In the genomic region with DNA sequence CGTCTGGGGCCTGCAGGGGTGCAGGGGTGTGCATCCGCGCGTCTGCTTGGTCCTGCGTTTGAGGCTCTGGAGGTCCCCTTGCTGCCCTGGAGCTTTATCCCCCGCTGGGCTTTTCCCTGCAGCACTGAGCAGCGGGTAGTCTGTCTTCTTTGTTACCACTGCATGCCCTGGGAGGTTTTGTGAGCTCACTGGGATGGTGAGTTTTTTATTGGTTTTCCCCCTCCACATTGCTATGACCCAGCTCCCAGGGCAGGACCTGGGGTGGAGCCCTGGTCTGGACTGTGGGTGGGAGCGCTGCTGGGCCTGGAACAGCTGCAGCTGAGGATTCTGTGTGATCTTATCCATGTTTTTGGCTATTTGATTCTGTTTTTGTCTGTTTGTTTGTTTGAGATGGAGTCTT, we compare ENCODE assay signal across 12 cellular contexts. TPM values are rescaled to one million over a fixed set of nuclear protein-coding genes. Genes with fewer than 3 reads are reported as not detected.
DNase-seq lines count a peak whose midpoint lies in the region; ATAC-seq and TF ChIP-seq lines count a peak whose summit lies in the region.
"Had no signal": no experiment of that assay in that cellular context is flagged by ENCODE, and none has a peak within 500 bp of the region (broad histone marks: within the 10 kb centered on the region; RNA-seq: fewer than 3 reads in every experiment).

No MANE protein-coding gene starts in this region.

- H3K4me2 ChIP-seq in mesendoderm (ENCODE audit: low read length), result no peak overlapping the region

- no peak overlapping the region for H3K18ac ChIP-seq in mesendoderm (ENCODE audit: low read length)

- H2BK120ac ChIP-seq in mesendoderm (ENCODE audit: low read depth, low read length), result no peak overlapping the region

- peak overlapping the region; percentile 3 for H3K56ac ChIP-seq in mesendoderm (ENCODE audit: low read length)

- H3K4ac ChIP-seq in mesendoderm (ENCODE audit: low read depth, low read length), result no peak overlapping the region

- no peak overlapping the region for H3K9ac ChIP-seq in mesendoderm (ENCODE audit: low read length)

- DNase-seq in ELF-1 (ENCODE audit: low read depth, low spot score), result peak; percentile 82
- peak; percentile 81 for DNase-seq in RPMI7951 (ENCODE audit: low read depth)
- peak; percentile 18 for DNase-seq in mesendoderm
- no peak for DNase-seq in activated CD4-positive, CD25-positive, alpha-beta regulatory T cell treated with anti-CD3 and anti-CD28 coated beads, Interleukin-2, amount 50 U/mL, for 72 hours
- DNase-seq in WERI-Rb-1, result no peak
- DNase-seq: activated naive CD4-positive, alpha-beta T cell treated with anti-CD3 and anti-CD28 coated beads, Interleukin-2, amount 10 ng/mL, durations not matched to agents 7 days and 5 days; AML-193; MM.1S; naive thymus-derived CD4-positive, alpha-beta T cell; stimulated activated CD4-positive, alpha-beta T cell treated with anti-CD3 and anti-CD28 coated beads, Interleukin-12 subunit alpha, Interleukin-12 subunit beta, amount 100 ng/mL, for 4 hours had no signal

- H3K4me1 ChIP-seq in mesendoderm (ENCODE audit: control insufficient read depth, low read depth, low read length), result peaks cover 2% of the 10 kb centered on the region

- no peak overlapping the region for H3K27ac ChIP-seq in mesendoderm (ENCODE audit: low read depth, low read length)
- H3K27ac ChIP-seq in WERI-Rb-1, result no peak overlapping the region

- no peak overlapping the region for H4K5ac ChIP-seq in mesendoderm (ENCODE audit: low read length)

- H3K4me3 ChIP-seq in mesendoderm (ENCODE audit: low read length) (no peak overlapping the region), WERI-Rb-1 (ENCODE audit: low read depth, low read length) (no peak overlapping the region)

- no peaks in the 10 kb centered on the region for H3K9me3 ChIP-seq in WERI-Rb-1 (ENCODE audit: severe bottlenecking)

- WGBS in mesendoderm (ENCODE audit: extremely low coverage, insufficient coverage, low lambda C conversion rate), result no CpG with 5 or more reads among the region's 8 CpGs

- H3K23ac ChIP-seq in mesendoderm (ENCODE audit: low read length), result no peak overlapping the region

- H4K8ac ChIP-seq in mesendoderm (ENCODE audit: low read depth, low read length), result no peak overlapping the region

- no peak for ATAC-seq in HG03025 (IDR thresholded peaks at IDR 0.05; ENCODE audit: low FRiP score, unreplicated experiment)
- ATAC-seq: naive thymus-derived CD4-positive, alpha-beta T cell had no signal

- H3K27me3 ChIP-seq in mesendoderm (ENCODE audit: insufficient read depth, low read length, poor library complexity) (no peaks in the 10 kb centered on the region), WERI-Rb-1 (ENCODE audit: insufficient read depth, low read depth, severe bottlenecking) (no peaks in the 10 kb centered on the region)

- no peak overlapping the region for H2BK15ac ChIP-seq in mesendoderm (replicated peaks; ENCODE audit: low read depth)

- H2AK5ac ChIP-seq in mesendoderm (ENCODE audit: low read length), result no peak overlapping the region

- H3K79me2 ChIP-seq in mesendoderm (ENCODE audit: control insufficient read depth, insufficient read depth, low read length), result peaks cover 2% of the 10 kb centered on the region

- no peak for TF ChIP-seq CTCF in WERI-Rb-1 (IDR thresholded peaks at IDR 0.05; ENCODE audit: low read depth, low read length)

- peaks cover 7% of the 10 kb centered on the region for H3K79me1 ChIP-seq in mesendoderm (ENCODE audit: low read length)

- no peaks in the 10 kb centered on the region for H3K36me3 ChIP-seq in mesendoderm (ENCODE audit: control insufficient read depth, insufficient read depth, low read length)
- no peaks in the 10 kb centered on the region for H3K36me3 ChIP-seq in WERI-Rb-1

- H2BK5ac ChIP-seq in mesendoderm (ENCODE audit: low read length), result no peak overlapping the region

RNA-seq across cellular contexts. Expression of a gene that starts 2.8 kb away (rescaled TPM):
- 3.1 and 5.3 TPM in 2 replicates for total RNA-seq in RPMI7951 (2014; rRNA removed; shearing (Covaris generic))
- polyA plus RNA-seq in mesendoderm (2013, experiment 1 of 2), result 7.8 TPM
- 8.9 TPM for polyA plus RNA-seq in mesendoderm (2013, experiment 2 of 2)

RNA-seq across cellular contexts. Expression of a gene that starts 9.1 kb away (rescaled TPM):
- total RNA-seq in RPMI7951 (2014; rRNA removed; shearing (Covaris generic)), result not detected in 2 replicates
- 0.20 TPM for polyA plus RNA-seq in mesendoderm (2013, experiment 1 of 2)
- polyA plus RNA-seq in mesendoderm (2013, experiment 2 of 2), result 0.15 TPM
- total RNA-seq: chondrocyte; naive thymus-derived CD4-positive, alpha-beta T cell had no signal
- polyA plus RNA-seq: naive thymus-derived CD4-positive, alpha-beta T cell had no signal

RNA-seq across cellular contexts. Expression of a gene that starts 11.4 kb away (rescaled TPM):
- 18.5 and 25.3 TPM in 2 replicates for total RNA-seq in RPMI7951 (2014; rRNA removed; shearing (Covaris generic))
- 23.8 TPM for polyA plus RNA-seq in mesendoderm (2013, experiment 1 of 2)
- 26.3 TPM for polyA plus RNA-seq in mesendoderm (2013, experiment 2 of 2)

RNA-seq across cellular contexts. Expression of a gene that starts 12.2 kb away (rescaled TPM):
- 81.9 and 120 TPM in 2 replicates for total RNA-seq in RPMI7951 (2014; rRNA removed; shearing (Covaris generic))
- polyA plus RNA-seq in mesendoderm (2013, experiment 1 of 2), result 16.5 TPM
- polyA plus RNA-seq in mesendoderm (2013, experiment 2 of 2), result 16.9 TPM

RNA-seq across cellular contexts. Expression of a gene that starts 14.6 kb away (rescaled TPM):
- total RNA-seq in RPMI7951 (2014; rRNA removed; shearing (Covaris generic)), result 3.2 and 3.6 TPM in 2 replicates
- 0.31 TPM for polyA plus RNA-seq in mesendoderm (2013, experiment 1 of 2)
- polyA plus RNA-seq in mesendoderm (2013, experiment 2 of 2), result 0.28 TPM
- polyA plus RNA-seq: naive thymus-derived CD4-positive, alpha-beta T cell had no signal

Comparison
In these comparisons a context has a peak if more than half of its experiments do, and no peak if none do; other contexts are left out.
1. DNase-seq: peak in ELF-1 (single experiment), RPMI7951 (single experiment) and mesendoderm (single experiment); none in activated CD4-positive, CD25-positive, alpha-beta regulatory T cell treated with anti-CD3 and anti-CD28 coated beads, Interleukin-2, amount 50 U/mL, for 72 hours (single experiment) and WERI-Rb-1 (single experiment).